Comparison of ENCODE assay signal across 17 cellular contexts in the genomic region with DNA sequence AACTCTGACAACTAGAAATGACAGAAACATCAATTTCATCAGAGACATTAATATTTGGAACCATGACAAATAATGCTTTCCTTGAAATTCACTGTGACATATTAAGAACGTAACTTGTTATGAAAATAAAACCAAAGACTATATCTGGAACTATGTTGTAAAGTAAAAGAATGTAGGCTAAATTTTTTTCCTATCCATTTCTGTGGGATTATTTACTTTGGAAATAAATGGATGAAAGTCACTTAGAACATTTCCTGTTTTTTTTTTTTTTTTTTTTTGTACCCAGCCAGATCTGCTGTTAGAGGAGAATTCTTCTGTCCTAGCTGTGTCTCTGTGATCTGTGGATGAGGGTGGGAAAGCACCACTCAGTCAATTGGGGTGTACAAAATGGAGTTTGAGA.
"Had no signal": no experiment of that assay in that cellular context is flagged by ENCODE, and none has a peak within 500 bp of the region (broad histone marks: within the 10 kb centered on the region; RNA-seq: fewer than 3 reads in every experiment).

No MANE protein-coding gene starts in this region.

- H3K4me3 Mint-ChIP-seq: activated naive CD4-positive, alpha-beta T cell treated with anti-CD3 and anti-CD28 coated beads, Interleukin-2, amount 10 ng/mL, durations not matched to agents 7 days and 5 days; natural killer cell treated with Interleukin-12 subunit alpha and Interleukin-12 subunit beta and Interleukin-15 and Interleukin-18, amount 100 ng/mL, for 72 hours; T-cell had no signal

- H3K4me1 ChIP-seq: prostate gland had no signal

- H3K4me3 ChIP-seq: cardiac muscle cell, left lung, prostate gland, right lobe of liver, SK-N-MC had no signal

- H3K4me1 Mint-ChIP-seq: activated naive CD4-positive, alpha-beta T cell treated with anti-CD3 and anti-CD28 coated beads, Interleukin-2, amount 10 ng/mL, durations not matched to agents 7 days and 5 days; T-cell had no signal

- H3K36me3 Mint-ChIP-seq: activated naive CD4-positive, alpha-beta T cell treated with anti-CD3 and anti-CD28 coated beads, Interleukin-2, amount 10 ng/mL, durations not matched to agents 7 days and 5 days; T-cell had no signal

- H3K27me3 ChIP-seq: cardiac muscle cell, left lung, right lobe of liver had no signal

- H3K9me3 ChIP-seq: prostate gland, right lobe of liver had no signal

- H3K27me3 Mint-ChIP-seq: activated naive CD4-positive, alpha-beta T cell treated with anti-CD3 and anti-CD28 coated beads, Interleukin-2, amount 10 ng/mL, durations not matched to agents 7 days and 5 days; natural killer cell treated with Interleukin-12 subunit alpha and Interleukin-12 subunit beta and Interleukin-15 and Interleukin-18, amount 100 ng/mL, for 72 hours had no signal

- H3K27ac Mint-ChIP-seq: activated naive CD4-positive, alpha-beta T cell treated with anti-CD3 and anti-CD28 coated beads, Interleukin-2, amount 10 ng/mL, durations not matched to agents 7 days and 5 days; activated T-helper 2 cell treated with anti-CD3 and anti-CD28 coated beads, Interferon-gamma antibody, Interleukin-2, Interleukin-4, amounts not matched to agents 10 μg/mL and 5 μg/mL and 100 μg/mL, durations not matched to agents 14 hours and 24 hours and 36 hours; natural killer cell treated with Interleukin-12 subunit alpha and Interleukin-12 subunit beta and Interleukin-15 and Interleukin-18, amount 100 ng/mL, for 72 hours; T-cell had no signal

- DNase-seq: activated naive CD4-positive, alpha-beta T cell treated with anti-CD3 and anti-CD28 coated beads, Interleukin-2, amount 10 ng/mL, durations not matched to agents 7 days and 5 days; activated T-cell treated with anti-CD3 and anti-CD28 coated beads for 4 hours; effector memory CD4-positive, alpha-beta T cell; foreskin fibroblast; left lung; mesenchymal stem cell; nucleus accumbens; right lobe of liver; stimulated activated naive CD8-positive, alpha-beta T cell treated with anti-CD3 and anti-CD28 coated beads, Interleukin-15, Interleukin-2, amounts not matched to agents 100 U/mL and 50 U/mL, for 24 hours; T-cell; T-helper 9 cell had no signal

- H3K27ac ChIP-seq: cardiac muscle cell, prostate gland, right lobe of liver, SK-N-MC had no signal

- H3K36me3 ChIP-seq: cardiac muscle cell, left lung, prostate gland, right lobe of liver had no signal

- ATAC-seq: activated CD4-positive, CD25-positive, alpha-beta regulatory T cell treated with anti-CD3 and anti-CD28 coated beads, Interleukin-2, amount 50 U/mL, for 24 hours; left lung; natural killer cell treated with Interleukin-12 subunit alpha and Interleukin-12 subunit beta and Interleukin-15 and Interleukin-18, amount 100 ng/mL, for 72 hours; right lobe of liver; stimulated activated naive CD8-positive, alpha-beta T cell treated with anti-CD3 and anti-CD28 coated beads, Interleukin-15, Interleukin-2, amounts not matched to agents 100 U/mL and 50 U/mL, for 24 hours; T-cell had no signal
